In genomic region chr19:5850189-5850588, GRCh38 we compare ENCODE assay signal across 1 cellular context.
TF ChIP-seq lines count a peak whose summit lies in the region.

No MANE protein-coding gene starts in this region.

TF ChIP-seq in WTC11, 78 proteins besides CTCF, POLR2A, EP300 and RAD21 (continued from another document):
- TF ChIP-seq TEAD1 (CRISPR knock-in tag; IDR thresholded peaks at IDR 0.05) (no peak), ZBTB21 (CRISPR knock-in tag; IDR thresholded peaks at IDR 0.05; ENCODE audit: borderline replicate concordance) (no peak), FOXP4 (CRISPR knock-in tag; IDR thresholded peaks at IDR 0.05) (no peak), SP1 (CRISPR knock-in tag; conservative IDR thresholded peaks at IDR 0.05) (no peak), HMGA2 (CRISPR knock-in tag; IDR thresholded peaks at IDR 0.05) (no peak), SOX15 (CRISPR knock-in tag; IDR thresholded peaks at IDR 0.05) (no peak), ARID4B (CRISPR knock-in tag; IDR thresholded peaks at IDR 0.05; ENCODE audit: borderline replicate concordance) (no peak), AR (CRISPR knock-in tag; IDR thresholded peaks at IDR 0.05) (no peak), MYBL2 (CRISPR knock-in tag; IDR thresholded peaks at IDR 0.05) (no peak), MAX (CRISPR knock-in tag; IDR thresholded peaks at IDR 0.05) (no peak), TCF7 (CRISPR knock-in tag; IDR thresholded peaks at IDR 0.05; ENCODE audit: low read depth) (no peak)
